In the genomic region with DNA sequence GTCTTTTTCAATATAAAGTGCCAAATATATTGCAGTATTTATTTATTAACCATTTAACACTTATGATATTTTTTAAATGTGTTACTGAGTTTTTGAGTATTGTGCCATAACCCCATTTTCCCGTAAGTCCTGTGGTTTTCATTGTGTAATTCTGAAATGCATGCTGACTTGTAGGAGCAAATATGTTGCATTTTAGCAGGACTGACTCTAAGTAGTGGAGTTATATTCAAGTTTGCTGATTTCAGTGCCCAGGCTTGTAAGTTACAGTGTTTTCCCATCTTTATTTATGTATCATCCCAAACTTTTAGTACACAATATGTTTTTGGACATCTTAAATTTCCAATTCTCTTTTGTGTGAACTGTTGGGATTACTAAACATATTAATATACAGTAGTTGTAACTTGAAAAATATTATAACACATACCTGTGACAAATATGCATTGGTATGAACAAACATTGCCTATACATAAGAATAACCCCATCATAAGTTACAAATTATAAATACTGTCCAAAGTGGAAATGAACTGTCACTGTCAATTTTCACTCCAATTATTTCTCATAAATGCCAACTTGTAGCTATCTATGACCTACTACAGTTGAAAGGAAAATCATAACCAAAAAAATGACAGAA, we compare ENCODE assay signal across 24 cellular contexts.
A peak's percentile ranks its signal among the peaks of the same experiment; 100 is the strongest.
DNase-seq lines count a peak whose midpoint lies in the region; ATAC-seq, FAIRE-seq and TF ChIP-seq lines count a peak whose summit lies in the region.
"Had no signal": no experiment of that assay in that cellular context is flagged by ENCODE, and none has a peak within 500 bp of the region (broad histone marks: within the 10 kb centered on the region; RNA-seq: fewer than 3 reads in every experiment).

No MANE protein-coding gene starts in this region.

- no peak for ATAC-seq in natural killer cell treated with Interleukin-12 subunit alpha and Interleukin-12 subunit beta and Interleukin-15 and Interleukin-18, amount 100 ng/mL, for 72 hours
- ATAC-seq: A549, natural killer cell, psoas muscle had no signal

- no peaks in the 10 kb centered on the region for H3K4me1 ChIP-seq in astrocyte (ENCODE audit: insufficient read depth, low read length)
- H3K4me1 ChIP-seq in ascending aorta, result no peaks in the 10 kb centered on the region
- H3K4me1 ChIP-seq: A549, psoas muscle had no signal

- H3K4me1 Mint-ChIP-seq in astrocyte (ENCODE audit: low read depth, unreplicated experiment), result peaks cover 4% of the 10 kb centered on the region
- H3K4me1 Mint-ChIP-seq in natural killer cell treated with Interleukin-12 subunit alpha and Interleukin-12 subunit beta and Interleukin-15 and Interleukin-18, amount 100 ng/mL, for 72 hours (ENCODE audit: low read depth in 2 of 2), result no peaks in the 10 kb centered on the region
- H3K4me1 Mint-ChIP-seq: natural killer cell had no signal

- H3K9ac ChIP-seq in astrocyte (ENCODE audit: low read length), result no peak overlapping the region

- no peaks in the 10 kb centered on the region for H3K36me3 ChIP-seq in astrocyte (ENCODE audit: insufficient read depth, low read length)
- no peaks in the 10 kb centered on the region for H3K36me3 ChIP-seq in ascending aorta
- H3K36me3 ChIP-seq: brain microvascular endothelial cell, thoracic aorta had no signal

- POLR2A ChIA-PET in AG04449 (lab: Yijun Ruan, JAX), result no interaction called here

- TF ChIP-seq CTCF in AG04449 (IDR thresholded peaks at IDR 0.05; ENCODE audit: insufficient read depth, low read length, missing control alignments) (no peak), astrocyte (IDR thresholded peaks at IDR 0.05; ENCODE audit: insufficient read depth, low read depth, low read length) (no peak), fibroblast of villous mesenchyme (IDR thresholded peaks at IDR 0.05; ENCODE audit: insufficient read depth, low read depth, low read length) (no peak), ascending aorta (IDR thresholded peaks at IDR 0.05) (no peak), coronary artery (IDR thresholded peaks at IDR 0.05) (no peak)

- no peaks in the 10 kb centered on the region for H3K27me3 Mint-ChIP-seq in astrocyte (ENCODE audit: low read depth, unreplicated experiment)
- no peaks in the 10 kb centered on the region for H3K27me3 Mint-ChIP-seq in natural killer cell treated with Interleukin-12 subunit alpha and Interleukin-12 subunit beta and Interleukin-15 and Interleukin-18, amount 100 ng/mL, for 72 hours

- no peak overlapping the region for H2AFZ ChIP-seq in astrocyte (ENCODE audit: low read depth, low read length)

- no peaks in the 10 kb centered on the region for H3K79me2 ChIP-seq in astrocyte (ENCODE audit: insufficient read depth, low read length)

- H3K27ac ChIP-seq in astrocyte (ENCODE audit: low read depth, low read length), result no peak overlapping the region
- no peak overlapping the region for H3K27ac ChIP-seq in ascending aorta
- H3K27ac ChIP-seq in coronary artery, result no peak overlapping the region
- H3K27ac ChIP-seq: A549, brain microvascular endothelial cell, psoas muscle, thoracic aorta had no signal

- H3K4me3 ChIP-seq in AG04449 (ENCODE audit: low read depth, low read length), result no peak overlapping the region
- no peak overlapping the region for H3K4me3 ChIP-seq in astrocyte (ENCODE audit: insufficient read depth, low read depth, low read length)
- H3K4me3 ChIP-seq in fibroblast of villous mesenchyme (ENCODE audit: low read depth, low read length), result no peak overlapping the region
- no peak overlapping the region for H3K4me3 ChIP-seq in ascending aorta
- no peak overlapping the region for H3K4me3 ChIP-seq in coronary artery
- H3K4me3 ChIP-seq: A549, psoas muscle, thoracic aorta had no signal

- no peak overlapping the region for H3K4me3 Mint-ChIP-seq in astrocyte (ENCODE audit: unreplicated experiment)
- H3K4me3 Mint-ChIP-seq in natural killer cell treated with Interleukin-12 subunit alpha and Interleukin-12 subunit beta and Interleukin-15 and Interleukin-18, amount 100 ng/mL, for 72 hours, result no peak overlapping the region
- H3K4me3 Mint-ChIP-seq: activated naive CD4-positive, alpha-beta T cell treated with anti-CD3 and anti-CD28 coated beads for 36 hours; natural killer cell had no signal

- DNase-seq in AG04449 (ENCODE audit: low read depth, low spot score) (peak; percentile 61), GM04504 (ENCODE audit: low read depth) (peak; percentile 24), astrocyte (ENCODE audit: low read depth) (peak; percentile 63), fibroblast of villous mesenchyme (ENCODE audit: low read depth) (peak; percentile 63), ascending aorta (ENCODE audit: low spot score in 2 of 2) (no peak), coronary artery (ENCODE audit: low spot score) (no peak)
- no peak for DNase-seq in activated CD4-positive, alpha-beta T cell treated with anti-CD3 and anti-CD28 coated beads for 4 hours
- DNase-seq in natural killer cell treated with Interleukin-12 subunit alpha and Interleukin-12 subunit beta and Interleukin-15 and Interleukin-18, amount 100 ng/mL, for 72 hours (ENCODE audit: low spot score), result no peak
- DNase-seq: activated naive CD4-positive, alpha-beta T cell treated with anti-CD3 and anti-CD28 coated beads for 36 hours; brain microvascular endothelial cell; DMS79; erythroblast; mesendoderm; natural killer cell; NCI-H187; NCI-H345; psoas muscle; RPMI8226; stimulated activated CD4-positive, alpha-beta T cell treated with anti-CD3 and anti-CD28 coated beads, Interleukin-12 subunit alpha, Interleukin-12 subunit beta, amount 100 ng/mL, for 4 hours; SW 1271 had no signal

- H3K9me3 ChIP-seq in astrocyte (ENCODE audit: insufficient read depth, low read depth, low read length) (no peaks in the 10 kb centered on the region), ascending aorta (peaks cover 0 to 16% of the 10 kb centered on the region in 2 donors)
- H3K9me3 ChIP-seq: A549 had no signal

- CTCF ChIA-PET in AG04449 (lab: Yijun Ruan, JAX), result no interaction called here

- no peaks in the 10 kb centered on the region for H4K20me1 ChIP-seq in astrocyte (ENCODE audit: insufficient read depth, low read length)

- no peak overlapping the region for H3K4me2 ChIP-seq in astrocyte (ENCODE audit: low read length)
- H3K4me2 ChIP-seq: A549 had no signal

- intact Hi-C loops in ascending aorta (cut with DNase I), result no loop called here

- no peaks in the 10 kb centered on the region for H3K36me3 Mint-ChIP-seq in astrocyte (ENCODE audit: low read depth, unreplicated experiment)
- H3K36me3 Mint-ChIP-seq in natural killer cell treated with Interleukin-12 subunit alpha and Interleukin-12 subunit beta and Interleukin-15 and Interleukin-18, amount 100 ng/mL, for 72 hours, result peaks cover 13% of the 10 kb centered on the region

- H3K27me3 ChIP-seq in astrocyte (ENCODE audit: insufficient read depth, low read length) (no peaks in the 10 kb centered on the region), ascending aorta (no peaks in the 10 kb centered on the region)
- H3K27me3 ChIP-seq: brain microvascular endothelial cell had no signal

- peaks cover 4% of the 10 kb centered on the region for H3K9me3 Mint-ChIP-seq in astrocyte (ENCODE audit: unreplicated experiment)
- H3K9me3 Mint-ChIP-seq in natural killer cell treated with Interleukin-12 subunit alpha and Interleukin-12 subunit beta and Interleukin-15 and Interleukin-18, amount 100 ng/mL, for 72 hours, result peaks cover 10% of the 10 kb centered on the region

- H3K27ac Mint-ChIP-seq in astrocyte (ENCODE audit: unreplicated experiment), result no peak overlapping the region
- H3K27ac Mint-ChIP-seq in natural killer cell treated with Interleukin-12 subunit alpha and Interleukin-12 subunit beta and Interleukin-15 and Interleukin-18, amount 100 ng/mL, for 72 hours, result no peak overlapping the region
- H3K27ac Mint-ChIP-seq: activated naive CD4-positive, alpha-beta T cell treated with anti-CD3 and anti-CD28 coated beads for 36 hours; natural killer cell had no signal

- peak; percentile 37 for FAIRE-seq in astrocyte (lab: Jason Lieb, UNC)
- FAIRE-seq: A549, GM18507, islet of Langerhans had no signal

Comparison
In these comparisons a context has a peak if more than half of its experiments do, and no peak if none do; other contexts are left out.
1. DNase-seq: peak in AG04449 (single experiment), GM04504 (single experiment), astrocyte (single experiment) and fibroblast of villous mesenchyme (single experiment); none in activated CD4-positive, alpha-beta T cell treated with anti-CD3 and anti-CD28 coated beads for 4 hours (0 of 2), ascending aorta (0 of 2), natural killer cell treated with Interleukin-12 subunit alpha and Interleukin-12 subunit beta and Interleukin-15 and Interleukin-18, amount 100 ng/mL, for 72 hours (single experiment) and coronary artery (single experiment).